In the genomic region with DNA sequence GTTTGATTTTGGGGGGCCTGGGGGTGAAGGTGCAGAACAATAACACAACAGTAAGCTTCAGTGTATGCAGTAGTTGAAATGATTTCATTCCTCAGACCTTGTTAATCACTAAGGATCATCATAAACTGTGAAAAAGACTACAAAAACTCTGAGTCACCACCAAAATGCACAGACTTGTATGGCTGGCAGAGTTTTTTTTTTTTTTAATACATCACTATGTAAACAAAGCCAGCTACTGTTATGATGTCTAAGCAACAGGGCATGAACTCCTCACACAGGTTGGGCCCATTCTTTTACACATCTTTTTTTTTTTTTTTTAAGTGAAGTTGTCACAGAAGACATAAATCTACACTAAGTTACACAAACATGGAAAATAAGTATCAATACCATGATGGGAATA, we compare ENCODE assay signal across 12 cellular contexts.
DNase-seq lines count a peak whose midpoint lies in the region; ATAC-seq and TF ChIP-seq lines count a peak whose summit lies in the region.
"Had no signal": no experiment of that assay in that cellular context is flagged by ENCODE, and none has a peak within 500 bp of the region (broad histone marks: within the 10 kb centered on the region; RNA-seq: fewer than 3 reads in every experiment).

No MANE protein-coding gene starts in this region.

- no peaks in the 10 kb centered on the region for H3K4me1 ChIP-seq in left lung
- H3K4me1 ChIP-seq: tibial nerve had no signal

- no peaks in the 10 kb centered on the region for H3K36me3 ChIP-seq in brain microvascular endothelial cell (replicated peaks)
- H3K36me3 ChIP-seq in left lung, result no peaks in the 10 kb centered on the region
- H3K36me3 ChIP-seq: tibial nerve had no signal

- no peaks in the 10 kb centered on the region for H3K4me1 Mint-ChIP-seq in Calu3 (ENCODE audit: low read depth, unreplicated experiment)
- no peaks in the 10 kb centered on the region for H3K4me1 Mint-ChIP-seq in CD4-positive, alpha-beta T cell (ENCODE audit: low read depth)
- H3K4me1 Mint-ChIP-seq: central memory CD8-positive, alpha-beta T cell had no signal

- TF ChIP-seq CTCF in Calu3 (IDR thresholded peaks at IDR 0.05; ENCODE audit: unreplicated experiment) (no peak), brain microvascular endothelial cell (IDR thresholded peaks at IDR 0.05; ENCODE audit: low read depth, low read length, missing control alignments) (no peak), left lung (IDR thresholded peaks at IDR 0.05) (no peak)
- TF ChIP-seq CTCF in CD4-positive, alpha-beta T cell (IDR thresholded peaks at IDR 0.05), result no peak

- CTCF ChIA-PET in Calu3 (lab: Charles Lee), result no interaction called here
- CTCF ChIA-PET in CD4-positive, alpha-beta T cell (lab: Charles Lee), result no interaction called here

- DNase-seq in Calu3 (no peak), LHCN-M2 (ENCODE audit: low read depth) (peak; percentile 21), brain microvascular endothelial cell (peak; percentile 80), left lung (no peak), NCI-H510A treated with DMSO at 0.1 percent for 48 hours (lab: John Stamatoyannopoulos, UW) (no peak)
- no peak for DNase-seq in CD4-positive, alpha-beta T cell
- DNase-seq: NCI-H146 had no signal

- BruUV-seq in Calu3 (replicated peaks; lab: Mats Ljungman, UMichigan), result no TSS peak

- intact Hi-C loops in Calu3 (cut with micrococcal nuclease; ENCODE audit: unreplicated experiment) (no loop called here), left lung (cut with DNase I) (no loop called here)
- intact Hi-C loops in CD4-positive, alpha-beta T cell (cut with DNase I, micrococcal nuclease), result no loop called here

- peaks cover 4% of the 10 kb centered on the region for H3K9me3 Mint-ChIP-seq in Calu3 (ENCODE audit: low read depth, unreplicated experiment)
- H3K9me3 Mint-ChIP-seq in CD4-positive, alpha-beta T cell, result no peaks in the 10 kb centered on the region

- POLR2A ChIA-PET in CD4-positive, alpha-beta T cell (lab: Charles Lee), result no interaction called here

- H3K27ac Mint-ChIP-seq in Calu3 (ENCODE audit: unreplicated experiment), result peak overlapping the region; percentile 54
- no peak overlapping the region for H3K27ac Mint-ChIP-seq in CD4-positive, alpha-beta T cell

- H3K27me3 Mint-ChIP-seq in Calu3 (ENCODE audit: unreplicated experiment), result no peaks in the 10 kb centered on the region
- no peaks in the 10 kb centered on the region for H3K27me3 Mint-ChIP-seq in CD4-positive, alpha-beta T cell
- H3K27me3 Mint-ChIP-seq: central memory CD8-positive, alpha-beta T cell had no signal

- H3K27ac ChIP-seq in brain microvascular endothelial cell, result peak overlapping the region; percentile 53
- H3K27ac ChIP-seq in left lung, result no peak overlapping the region
- no peak overlapping the region for H3K27ac ChIP-seq in CD4-positive, alpha-beta T cell (ENCODE audit: low read depth, low read length)
- H3K27ac ChIP-seq: HL-60, tibial nerve had no signal

- ATAC-seq in left lung (peak; percentile 59), HG03469 (IDR thresholded peaks at IDR 0.05; ENCODE audit: unreplicated experiment) (no peak), HG02840 (IDR thresholded peaks at IDR 0.05; ENCODE audit: low FRiP score, unreplicated experiment) (no peak)
- ATAC-seq in CD4-positive, alpha-beta T cell (ENCODE audit: poor library complexity), result no peak

- no peaks in the 10 kb centered on the region for H3K9me3 ChIP-seq in left lung
- H3K9me3 ChIP-seq in CD4-positive, alpha-beta T cell (ENCODE audit: control insufficient read depth, low read length), result no peaks in the 10 kb centered on the region
- H3K9me3 ChIP-seq: tibial nerve had no signal

- H3K4me3 ChIP-seq in brain microvascular endothelial cell (ENCODE audit: low read depth, low read length) (no peak overlapping the region), left lung (no peak overlapping the region)
- H3K4me3 ChIP-seq: tibial nerve had no signal

- H3K27me3 ChIP-seq in brain microvascular endothelial cell (replicated peaks) (no peaks in the 10 kb centered on the region), left lung (no peaks in the 10 kb centered on the region)
- H3K27me3 ChIP-seq in CD4-positive, alpha-beta T cell (ENCODE audit: control insufficient read depth, insufficient read depth, low read length), result no peaks in the 10 kb centered on the region
- H3K27me3 ChIP-seq: tibial nerve had no signal

- H3K4me3 Mint-ChIP-seq in Calu3 (ENCODE audit: low read depth, unreplicated experiment), result no peak overlapping the region
- no peak overlapping the region for H3K4me3 Mint-ChIP-seq in CD4-positive, alpha-beta T cell
- H3K4me3 Mint-ChIP-seq: central memory CD8-positive, alpha-beta T cell had no signal

- no peaks in the 10 kb centered on the region for H3K36me3 Mint-ChIP-seq in Calu3 (ENCODE audit: insufficient read depth, unreplicated experiment)
- no peaks in the 10 kb centered on the region for H3K36me3 Mint-ChIP-seq in CD4-positive, alpha-beta T cell (ENCODE audit: low read depth)

- in situ Hi-C loops in brain microvascular endothelial cell (cut with HindIII; ENCODE audit: low pct_ligation_motif_present, low sequenced_read_pairs), result no loop called here

Comparison
In these comparisons a context has a peak if more than half of its experiments do, and no peak if none do; other contexts are left out.
1. DNase-seq: peak in LHCN-M2 (single experiment) and brain microvascular endothelial cell (single experiment); none in Calu3 (single experiment), left lung (0 of 2), CD4-positive, alpha-beta T cell (0 of 10) and NCI-H510A treated with DMSO at 0.1 percent for 48 hours (single experiment).